ENCODE assay signal across 12 cellular contexts in the genomic region with DNA sequence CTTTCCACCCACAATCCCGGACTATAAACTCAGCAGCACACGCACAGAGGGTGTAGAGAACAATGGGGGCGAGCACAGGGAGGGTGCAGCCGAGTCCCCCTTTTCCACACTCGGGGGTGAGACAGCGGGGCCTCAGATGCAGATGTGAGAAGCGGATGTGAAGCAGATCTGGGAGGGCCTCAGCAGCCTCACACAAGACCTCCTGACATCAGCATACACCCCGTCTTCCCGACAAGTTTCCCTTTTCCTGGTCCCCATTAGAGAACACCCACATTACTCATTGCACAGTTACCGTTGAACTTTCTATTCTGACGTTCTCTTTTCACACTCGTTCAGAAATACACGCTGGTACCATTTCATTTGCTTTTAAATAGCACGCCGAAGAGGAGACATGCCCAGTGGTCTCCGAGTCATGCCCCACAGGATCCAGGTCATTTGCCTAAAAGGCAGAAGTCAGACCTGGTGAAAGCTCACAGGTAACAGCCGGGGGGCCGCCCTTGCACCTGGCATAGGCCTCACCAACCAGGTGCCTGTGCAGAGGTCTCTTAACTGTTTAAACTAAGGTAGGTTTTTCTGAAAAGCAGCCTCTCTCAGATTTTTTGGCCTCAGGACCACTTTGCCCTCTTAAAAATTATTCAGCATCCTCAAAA.
DNase-seq lines count a peak whose midpoint lies in the region; ATAC-seq and FAIRE-seq lines count a peak whose summit lies in the region.
"Had no signal": no experiment of that assay in that cellular context is flagged by ENCODE, and none has a peak within 500 bp of the region (broad histone marks: within the 10 kb centered on the region; RNA-seq: fewer than 3 reads in every experiment).

No MANE protein-coding gene starts in this region.

- peak overlapping the region in 1 of 6 donors; percentile 33 for H3K27ac Mint-ChIP-seq in naive B cell

- DNase-seq in GM18507 (ENCODE audit: extremely low spot score, insufficient read length, low read depth) (no peak), naive B cell (no peak), GDM1 (lab: John Stamatoyannopoulos, UW) (no peak), KBM-7 (no peak), hypothalamus (lab: John Stamatoyannopoulos, UW) (no peak), pons (ENCODE audit: low spot score) (no peak)
- DNase-seq: DMS 273 treated with DMSO at 0.1 percent for 48 hours, Kasumi-1, lower lobe of right lung, NCI-H2171 had no signal

- peaks cover 0 to 6% (median 1%) of the 10 kb centered on the region in 7 donors for H3K9me3 Mint-ChIP-seq in naive B cell

- H3K4me1 Mint-ChIP-seq in naive B cell = peaks cover 0 to 12% (median 5%) of the 10 kb centered on the region in 3 donors

- in situ Hi-C loops in KBM-7 (cut with MboI; ENCODE audit: low pct_unique_long_range_greater_than_20kb, low sequenced_read_pairs) = no loop called here

- peak overlapping the region in 2 of 8 donors; percentile 40 to 50 for H3K4me3 Mint-ChIP-seq in naive B cell

- H3K36me3 Mint-ChIP-seq in naive B cell = peaks cover 4 to 17% of the 10 kb centered on the region in 2 donors

- H3K27me3 Mint-ChIP-seq in naive B cell = peaks cover 41 to 54% (median 45%) of the 10 kb centered on the region in 3 donors

- peak; percentile 65 for FAIRE-seq in GM18507 (lab: Jason Lieb, UNC)

- ATAC-seq in GM21515 (IDR thresholded peaks at IDR 0.05; ENCODE audit: unreplicated experiment) (peak; percentile 34), HG03442 (IDR thresholded peaks at IDR 0.05; ENCODE audit: unreplicated experiment) (peak; percentile 38), naive B cell (ENCODE audit: low read depth in 2 of 2) (peak; percentile 45 to 79)
